Comparison of ENCODE assay signal across 8 cellular contexts in the genomic region with DNA sequence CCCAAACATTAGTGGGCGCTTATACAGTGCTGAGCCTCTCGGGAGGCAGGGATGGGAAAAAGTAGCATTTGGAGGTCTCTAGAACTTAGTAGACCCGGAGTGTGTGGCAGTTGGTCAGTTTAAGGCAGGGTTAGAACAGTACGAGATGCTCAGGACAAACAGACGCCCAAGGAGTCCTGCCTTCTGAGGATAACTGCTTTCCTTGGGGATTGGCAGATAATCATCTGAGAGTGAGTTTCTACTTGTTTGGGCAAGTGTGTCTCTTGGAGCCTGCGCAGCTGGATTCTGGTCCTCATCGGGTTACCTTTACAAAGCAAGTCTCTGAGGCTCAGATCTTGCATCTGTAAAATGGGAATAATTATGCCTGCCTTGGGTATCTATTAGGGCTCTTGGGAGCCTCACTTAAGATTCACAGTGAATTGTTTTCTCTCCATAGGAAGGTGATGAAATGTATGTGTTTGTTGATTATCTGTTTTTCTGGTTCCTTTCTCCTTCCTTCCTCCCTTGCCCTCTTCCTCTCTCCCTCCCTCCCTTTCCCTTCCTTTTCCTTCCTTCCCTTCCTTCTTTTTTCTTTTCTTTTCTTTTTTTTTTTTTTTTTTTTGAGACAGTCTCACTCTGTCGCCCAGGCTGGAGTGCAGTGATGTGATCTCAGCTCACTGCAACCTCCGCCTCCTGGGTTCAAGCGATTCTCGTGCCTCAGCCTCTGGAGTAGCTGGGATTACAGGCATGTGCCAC. TPM values are rescaled to one million over a fixed set of nuclear protein-coding genes. Genes with fewer than 3 reads are reported as not detected.
DNase-seq lines count a peak whose midpoint lies in the region; ATAC-seq lines count a peak whose summit lies in the region.

No MANE protein-coding gene starts in this region.

- H3K27me3 ChIP-seq in BLaER1 treated with 17β-estradiol and CSF1 and Interleukin-3, amounts not matched to agents 10 nM and 100 nM, result no peaks in the 10 kb centered on the region
- no peaks in the 10 kb centered on the region for H3K27me3 ChIP-seq in MG63

- H3K4me3 Mint-ChIP-seq in natural killer cell treated with Interleukin-12 subunit alpha and Interleukin-12 subunit beta and Interleukin-15 and Interleukin-18, amount 100 ng/mL, for 72 hours, result peak overlapping the region; percentile 91

- H3K27ac Mint-ChIP-seq in natural killer cell treated with Interleukin-12 subunit alpha and Interleukin-12 subunit beta and Interleukin-15 and Interleukin-18, amount 100 ng/mL, for 72 hours, result peak overlapping the region; percentile 85 to 93

- peak overlapping the region; percentile 99 to 100 (median 100) for H3K9ac ChIP-seq in BLaER1 treated with 17β-estradiol and CSF1 and Interleukin-3, amounts not matched to agents 10 nM and 100 nM

- no peak for ATAC-seq in natural killer cell treated with Interleukin-12 subunit alpha and Interleukin-12 subunit beta and Interleukin-15 and Interleukin-18, amount 100 ng/mL, for 72 hours

- no peaks in the 10 kb centered on the region for H3K9me3 ChIP-seq in BLaER1 treated with 17β-estradiol and CSF1 and Interleukin-3, amounts not matched to agents 10 nM and 100 nM (replicated peaks in 1 of 11)
- no peaks in the 10 kb centered on the region for H3K9me3 ChIP-seq in MG63

- H4K20me1 ChIP-seq in BLaER1 treated with 17β-estradiol and CSF1 and Interleukin-3, amounts not matched to agents 10 nM and 100 nM, result peaks cover 62 to 66% (median 64%) of the 10 kb centered on the region in 11 experiments

- H3K9me3 Mint-ChIP-seq in natural killer cell treated with Interleukin-12 subunit alpha and Interleukin-12 subunit beta and Interleukin-15 and Interleukin-18, amount 100 ng/mL, for 72 hours, result no peaks in the 10 kb centered on the region

- DNase-seq in MG63, result no peak
- no peak for DNase-seq in natural killer cell treated with Interleukin-12 subunit alpha and Interleukin-12 subunit beta and Interleukin-15 and Interleukin-18, amount 100 ng/mL, for 72 hours (ENCODE audit: low spot score)
- DNase-seq in pons (ENCODE audit: low spot score), result no peak
- no peak for DNase-seq in NCI-H1048 (lab: John Stamatoyannopoulos, UW)
- no peak for DNase-seq in NCI-H128 (lab: John Stamatoyannopoulos, UW; ENCODE audit: unreplicated experiment)
- no peak for DNase-seq in glomerular visceral epithelial cell (ENCODE audit: extremely low spot score)

- peak overlapping the region; percentile 90 to 99 (median 94) for H3K4me2 ChIP-seq in BLaER1 treated with 17β-estradiol and CSF1 and Interleukin-3, amounts not matched to agents 10 nM and 100 nM

- H3K36me3 ChIP-seq in BLaER1 treated with 17β-estradiol and CSF1 and Interleukin-3, amounts not matched to agents 10 nM and 100 nM, result peaks cover 0 to 40% (median 16%) of the 10 kb centered on the region in 11 experiments; a peak in 13 of 22 replicates
- peaks cover 16% of the 10 kb centered on the region for H3K36me3 ChIP-seq in MG63

- peak overlapping the region; percentile 88 to 96 (median 93) for H3K4me3 ChIP-seq in BLaER1 treated with 17β-estradiol and CSF1 and Interleukin-3, amounts not matched to agents 10 nM and 100 nM
- H3K4me3 ChIP-seq in MG63, result peak overlapping the region; percentile 78

- H3K36me3 Mint-ChIP-seq in natural killer cell treated with Interleukin-12 subunit alpha and Interleukin-12 subunit beta and Interleukin-15 and Interleukin-18, amount 100 ng/mL, for 72 hours, result no peaks in the 10 kb centered on the region

- peaks cover 63 to 81% (median 77%) of the 10 kb centered on the region in 10 experiments for H3K4me1 ChIP-seq in BLaER1 treated with 17β-estradiol and CSF1 and Interleukin-3, amounts not matched to agents 10 nM and 100 nM

- H3K27me3 Mint-ChIP-seq in natural killer cell treated with Interleukin-12 subunit alpha and Interleukin-12 subunit beta and Interleukin-15 and Interleukin-18, amount 100 ng/mL, for 72 hours, result no peaks in the 10 kb centered on the region

- H3K27ac ChIP-seq in BLaER1 treated with 17β-estradiol and CSF1 and Interleukin-3, amounts not matched to agents 10 nM and 100 nM, result peak overlapping the region in 10 of 11 experiments; percentile 98 to 100 (median 100); a peak in 19 of 22 replicates
- peak overlapping the region; percentile 65 for H3K27ac ChIP-seq in cingulate gyrus (ENCODE audit: low read depth, low read length)

- H3K4me1 Mint-ChIP-seq in natural killer cell treated with Interleukin-12 subunit alpha and Interleukin-12 subunit beta and Interleukin-15 and Interleukin-18, amount 100 ng/mL, for 72 hours (ENCODE audit: low read depth in 2 of 2), result peaks cover 58 to 60% of the 10 kb centered on the region in 2 donors

RNA-seq across cellular contexts. Expression of a gene that starts 2.0 kb away (rescaled TPM):
- total RNA-seq in MG63 (2014; rRNA removed; shearing (Covaris generic); ENCODE audit: low replicate concordance), result 24.0 and 39.2 TPM in 2 replicates
- total RNA-seq in natural killer cell treated with Interleukin-12 subunit alpha and Interleukin-12 subunit beta and Interleukin-15 and Interleukin-18, amount 100 ng/mL, for 72 hours, result 100 to 1,000 TPM; 122 to 246 TPM
